8 cellular contexts compared by ENCODE assay signal in genomic region chr1:170670751-170671628, GRCh38. TPM values are rescaled to one million over a fixed set of nuclear protein-coding genes. Genes with fewer than 3 reads are reported as not detected.
A peak's percentile ranks its signal among the peaks of the same experiment; 100 is the strongest.
DNase-seq lines count a peak whose midpoint lies in the region; ATAC-seq and TF ChIP-seq lines count a peak whose summit lies in the region.

No MANE protein-coding gene starts in this region.

- no peaks in the 10 kb centered on the region for H3K36me3 Mint-ChIP-seq in GM23338 (ENCODE audit: low read depth)

- peaks cover 38% of the 10 kb centered on the region for H3K4me1 ChIP-seq in GM23338 (ENCODE audit: insufficient read depth)

- H3K9me2 ChIP-seq in GM23338 (ENCODE audit: insufficient read depth), result no peaks in the 10 kb centered on the region

- peak overlapping the region; percentile 57 for H3K4me3 Mint-ChIP-seq in GM23338

- H3K4me2 ChIP-seq in GM23338, result peak overlapping the region; percentile 72

- peak; percentile 95 to 97 for TF ChIP-seq CTCF in GM23338 (conservative IDR thresholded peaks at IDR 0.05; ENCODE audit: low read depth in 2 of 2)

- peaks cover 72% of the 10 kb centered on the region for H3K27me3 ChIP-seq in GM23338 (ENCODE audit: insufficient read depth)

- H2AFZ ChIP-seq in GM23338, result no peak overlapping the region

- peaks cover 5% of the 10 kb centered on the region; the same call in 1 of the 3 replicates for H3K9me3 Mint-ChIP-seq in GM23338

- ATAC-seq in GM23338, result peak; percentile 76

- peaks cover 8% of the 10 kb centered on the region for H3F3A ChIP-seq in GM23338 (replicated peaks; ENCODE audit: low read depth)

- DNase-seq in GM23338 (ENCODE audit: low spot score) (peak; percentile 82), anterior cingulate cortex (lab: John Stamatoyannopoulos, UW) (peak in 31 of 58 donors; percentile 3 to 66 (median 31)), inferior parietal cortex (ENCODE audit: extremely low spot score) (peak; percentile 53), GM19238 (ENCODE audit: insufficient read length, low spot score) (no peak), AG08395 (ENCODE audit: low spot score) (no peak), NCI-H146 (lab: John Stamatoyannopoulos, UW) (no peak), COLO829 (ENCODE audit: low spot score) (no peak)
- DNase-seq in stimulated activated CD8-positive, alpha-beta memory T cell treated with anti-CD3 and anti-CD28 coated beads, Interleukin-4, amount 100 ng/mL, for 48 hours, result peak; percentile 75

- no peak overlapping the region for H3K27ac ChIP-seq in GM23338 (ENCODE audit: low read depth)

- peaks cover 42% of the 10 kb centered on the region for H3K4me1 Mint-ChIP-seq in GM23338

- no peaks in the 10 kb centered on the region for H3K36me3 ChIP-seq in GM23338 (ENCODE audit: insufficient read depth)

- H3K79me2 ChIP-seq in GM23338 (replicated peaks; ENCODE audit: insufficient read depth), result no peaks in the 10 kb centered on the region

- H3K27me3 Mint-ChIP-seq in GM23338 (ENCODE audit: insufficient read depth, low read depth, poor library complexity), result peaks cover 58% of the 10 kb centered on the region

- H3K27ac Mint-ChIP-seq in GM23338, result no peak overlapping the region

- H4K20me1 ChIP-seq in GM23338 (replicated peaks; ENCODE audit: insufficient read depth), result peaks cover 15% of the 10 kb centered on the region

- peak overlapping the region; percentile 39 for H3K4me3 ChIP-seq in GM23338

TF ChIP-seq in GM23338, 12 proteins besides CTCF, POLR2A, EP300 and RAD21:
- no peak for TF ChIP-seq POLR2AphosphoS5 (IDR thresholded peaks at IDR 0.05; ENCODE audit: low read depth)
- peak; percentile 93 for TF ChIP-seq EZH2 (IDR thresholded peaks at IDR 0.05; ENCODE audit: low read depth, unreplicated experiment)

RNA-seq across cellular contexts. Expression of gene PRRX1, which starts 7.1 kb away (rescaled TPM):
- not detected in 2 replicates for total RNA-seq in GM23338 (2014; rRNA removed; shearing (Covaris generic))
- polyA plus RNA-seq in GM23338 (2016; fragmentation: Nextera tagmentation; extraction: Ambion mirVana), result 0.58 TPM in 1 of 2 replicates, not detected in the other

Comparison
In these comparisons a context has a peak if more than half of its experiments do, and no peak if none do; other contexts are left out.
1. DNase-seq: peak in GM23338 (single experiment), anterior cingulate cortex (31 of 58), inferior parietal cortex (single experiment) and stimulated activated CD8-positive, alpha-beta memory T cell treated with anti-CD3 and anti-CD28 coated beads, Interleukin-4, amount 100 ng/mL, for 48 hours (single experiment); none in GM19238 (single experiment), AG08395 (single experiment), NCI-H146 (single experiment) and COLO829 (single experiment).